Comparison of ENCODE assay signal across 19 cellular contexts in the genomic region with DNA sequence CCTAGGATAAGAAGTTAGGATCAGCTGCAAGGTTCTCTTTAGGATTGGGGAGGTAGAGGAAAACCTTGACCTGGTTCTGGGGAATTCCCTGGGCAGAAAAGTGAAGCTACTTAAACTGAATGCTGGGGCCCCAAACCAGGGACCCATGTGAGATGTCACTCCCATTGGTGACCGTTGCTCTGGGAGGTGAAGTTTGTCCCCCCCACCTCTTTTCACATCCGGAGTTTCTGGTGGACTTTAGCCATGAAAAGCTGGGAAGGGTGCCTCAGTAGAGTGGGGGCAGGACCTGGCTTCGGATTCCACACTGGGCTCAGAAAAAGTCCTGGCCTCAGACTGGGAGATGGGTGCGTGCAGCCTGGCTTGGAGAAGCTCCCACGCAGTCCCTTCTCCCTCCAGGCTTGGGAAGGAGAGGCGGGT. TPM values are rescaled to one million over a fixed set of nuclear protein-coding genes. Genes with fewer than 3 reads are reported as not detected.
"Had no signal": no experiment of that assay in that cellular context is flagged by ENCODE, and none has a peak within 500 bp of the region (broad histone marks: within the 10 kb centered on the region; RNA-seq: fewer than 3 reads in every experiment).

No MANE protein-coding gene starts in this region.

- H3K27ac ChIP-seq: esophagus squamous epithelium, left lung, neutrophil, parathyroid adenoma, tibial artery had no signal

- H3K9me3 Mint-ChIP-seq: activated CD4-positive, alpha-beta memory T cell treated with anti-CD3 and anti-CD28 coated beads for 36 hours; dendritic cell treated with granulocyte-macrophage colony-stimulating factor and Interleukin-4, amounts not matched to agents 40 ng/mL and 50 ng/mL, for 4 days; naive thymus-derived CD8-positive, alpha-beta T cell had no signal

- H3K9me3 ChIP-seq: esophagus squamous epithelium, left lung, neutrophil, tibial artery had no signal

- H3K4me1 ChIP-seq: parathyroid adenoma had no signal

- H3K27ac Mint-ChIP-seq: activated CD4-positive, alpha-beta memory T cell treated with anti-CD3 and anti-CD28 coated beads for 36 hours; activated naive CD8-positive, alpha-beta T cell had no signal

- ATAC-seq: activated CD4-positive, alpha-beta T cell treated with anti-CD3 and anti-CD28 coated beads for 36 hours; left lung; naive thymus-derived CD8-positive, alpha-beta T cell had no signal

- H3K4me3 Mint-ChIP-seq: activated CD4-positive, alpha-beta memory T cell treated with anti-CD3 and anti-CD28 coated beads for 36 hours; activated CD4-positive, alpha-beta T cell treated with anti-CD3 and anti-CD28 coated beads for 36 hours; activated naive CD8-positive, alpha-beta T cell; dendritic cell treated with granulocyte-macrophage colony-stimulating factor and Interleukin-4, amounts not matched to agents 40 ng/mL and 50 ng/mL, for 4 days; naive thymus-derived CD8-positive, alpha-beta T cell had no signal

- H3K4me3 ChIP-seq: esophagus squamous epithelium, left lung, tibial artery had no signal

- H3K27me3 Mint-ChIP-seq: activated CD4-positive, alpha-beta memory T cell treated with anti-CD3 and anti-CD28 coated beads for 36 hours; activated CD4-positive, alpha-beta T cell treated with anti-CD3 and anti-CD28 coated beads for 36 hours; activated naive CD8-positive, alpha-beta T cell; dendritic cell treated with granulocyte-macrophage colony-stimulating factor and Interleukin-4, amounts not matched to agents 40 ng/mL and 50 ng/mL, for 4 days; naive thymus-derived CD8-positive, alpha-beta T cell had no signal

- DNase-seq: activated CD4-positive, alpha-beta memory T cell treated with anti-CD3 and anti-CD28 coated beads for 36 hours; activated CD4-positive, alpha-beta T cell treated with anti-CD3 and anti-CD28 coated beads for 36 hours; activated T-cell treated with anti-CD3 and anti-CD28 coated beads for 4 hours; effector memory CD4-positive, alpha-beta T cell; esophagus squamous epithelium; foreskin fibroblast; kidney; left lung; mesenchymal stem cell; naive thymus-derived CD8-positive, alpha-beta T cell; stimulated activated CD4-positive, alpha-beta T cell treated with anti-CD3 and anti-CD28 coated beads, Interleukin-2, amount 100 ng/mL, for 24 hours; stimulated activated naive CD4-positive, alpha-beta T cell treated with Interleukin-2 at 50 U/mL for 16 hours; T-helper 2 cell; tibial artery had no signal

- H3K27me3 ChIP-seq: left lung, neutrophil, tibial artery had no signal

- H3K36me3 Mint-ChIP-seq: activated naive CD8-positive, alpha-beta T cell had no signal

RNA-seq across cellular contexts. Expression of gene DLK2, which starts 35.2 kb away (rescaled TPM):
- total RNA-seq: subcutaneous adipose tissue had no signal
